19 cellular contexts compared by ENCODE assay signal in the genomic region with DNA sequence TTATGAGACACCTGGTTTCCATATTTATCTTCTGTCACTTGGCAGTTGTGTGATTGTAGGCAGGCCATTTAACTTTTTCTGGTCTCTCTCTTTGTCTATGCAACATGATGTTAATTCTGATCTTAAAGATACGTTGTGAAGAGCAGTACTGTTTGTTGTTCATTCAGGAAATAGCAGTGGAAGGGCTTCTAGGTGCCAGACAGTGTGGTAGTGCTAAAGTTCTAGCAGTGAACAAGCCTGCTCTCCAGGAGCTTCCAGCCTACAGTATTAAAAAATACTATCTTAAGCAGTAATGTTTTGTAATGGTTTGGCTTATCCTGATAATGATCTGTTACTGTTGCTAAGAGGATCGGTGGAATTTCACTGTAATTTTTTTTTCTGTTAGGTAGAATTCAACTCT. TPM values are rescaled to one million over a fixed set of nuclear protein-coding genes. Genes with fewer than 3 reads are reported as not detected.
DNase-seq lines count a peak whose midpoint lies in the region; ATAC-seq and TF ChIP-seq lines count a peak whose summit lies in the region.
"Had no signal": no experiment of that assay in that cellular context is flagged by ENCODE, and none has a peak within 500 bp of the region (broad histone marks: within the 10 kb centered on the region; RNA-seq: fewer than 3 reads in every experiment).

No MANE protein-coding gene starts in this region.

- H3K4me3 ChIP-seq in CD8-positive, alpha-beta memory T cell (ENCODE audit: low read length), result no peak overlapping the region
- H3K4me3 ChIP-seq in endodermal cell (ENCODE audit: low read length), result no peak overlapping the region
- H3K4me3 ChIP-seq: A549, GM23248, HAP-1, Peyer's patch had no signal

- H3K4me1 ChIP-seq in CD8-positive, alpha-beta memory T cell (ENCODE audit: insufficient read depth, low read length), result peaks cover 12% of the 10 kb centered on the region
- H3K4me1 ChIP-seq in endodermal cell (ENCODE audit: control insufficient read depth, insufficient read depth, low read length), result no peaks in the 10 kb centered on the region
- H3K4me1 ChIP-seq: Peyer's patch had no signal

- no peaks in the 10 kb centered on the region for H3K27me3 Mint-ChIP-seq in CD8-positive, alpha-beta memory T cell
- H3K27me3 Mint-ChIP-seq in endodermal cell (ENCODE audit: insufficient read depth) (no peaks in the 10 kb centered on the region), mesothelial cell of epicardium (ENCODE audit: low read depth) (no peaks in the 10 kb centered on the region)
- H3K27me3 Mint-ChIP-seq: B cell had no signal

- no peaks in the 10 kb centered on the region for H3K9me3 ChIP-seq in CD8-positive, alpha-beta memory T cell (ENCODE audit: low read length)
- no peaks in the 10 kb centered on the region for H3K9me3 ChIP-seq in endodermal cell (ENCODE audit: control insufficient read depth, low read length)
- H3K9me3 ChIP-seq: A549, HAP-1, Peyer's patch had no signal

- H3K4me1 Mint-ChIP-seq in CD8-positive, alpha-beta memory T cell, result peaks cover 46 to 63% (median 61%) of the 10 kb centered on the region in 3 donors
- H3K4me1 Mint-ChIP-seq in endodermal cell (peaks cover 21% of the 10 kb centered on the region), mesothelial cell of epicardium (peaks cover 5% of the 10 kb centered on the region)

- CTCF ChIA-PET in CD8-positive, alpha-beta memory T cell (lab: Charles Lee), result no interaction called here

- peak overlapping the region in 6 of 8 donors; percentile 37 to 85 (median 56) for H3K27ac Mint-ChIP-seq in CD8-positive, alpha-beta memory T cell
- H3K27ac Mint-ChIP-seq in endodermal cell (peak overlapping the region; percentile 9), mesothelial cell of epicardium (peak overlapping the region; percentile 39)
- H3K27ac Mint-ChIP-seq: B cell had no signal

- TF ChIP-seq CTCF in endodermal cell (conservative IDR thresholded peaks at IDR 0.05) (no peak), mesothelial cell of epicardium (IDR thresholded peaks at IDR 0.05; ENCODE audit: unreplicated experiment) (no peak)

- no peak for DNase-seq in CD8-positive, alpha-beta memory T cell
- DNase-seq in SK-N-DZ (ENCODE audit: low spot score), result peak; percentile 42
- DNase-seq in endodermal cell, result no peak
- no peak for DNase-seq in mesothelial cell of epicardium (ENCODE audit: low spot score in 2 of 2, unreplicated experiment in 2 of 2)
- no peak for DNase-seq in H4 (ENCODE audit: low spot score)
- DNase-seq: EL, GM23248, Karpas-422, NCI-H1417, NCI-H187, NCI-H446, NCI-H526, Peyer's patch had no signal

- no peaks in the 10 kb centered on the region for H3K27me3 ChIP-seq in CD8-positive, alpha-beta memory T cell (ENCODE audit: insufficient read depth, low read length, poor library complexity, severe bottlenecking)
- H3K27me3 ChIP-seq in endodermal cell (ENCODE audit: control insufficient read depth, insufficient read depth, low read length, poor library complexity, severe bottlenecking), result no peaks in the 10 kb centered on the region
- H3K27me3 ChIP-seq: Peyer's patch had no signal

- H3K27ac ChIP-seq in CD8-positive, alpha-beta memory T cell (ENCODE audit: low read depth, low read length), result no peak overlapping the region
- H3K27ac ChIP-seq in endodermal cell (ENCODE audit: low read depth, low read length), result no peak overlapping the region
- H3K27ac ChIP-seq: A549, GM23248, Peyer's patch had no signal

- peaks cover 5 to 78% (median 16%) of the 10 kb centered on the region in 3 donors for H3K36me3 Mint-ChIP-seq in CD8-positive, alpha-beta memory T cell
- H3K36me3 Mint-ChIP-seq in endodermal cell (ENCODE audit: low read depth), result peaks cover 56% of the 10 kb centered on the region
- peaks cover 24% of the 10 kb centered on the region for H3K36me3 Mint-ChIP-seq in mesothelial cell of epicardium

- 90 to 100% methylated on average over 1 to 2 of the region's 2 CpGs for WGBS in endodermal cell (ENCODE audit: insufficient coverage in 1 of 2, insufficient read length in 1 of 2), 2 experiments

- ATAC-seq in HG03196 (IDR thresholded peaks at IDR 0.05; ENCODE audit: unreplicated experiment) (no peak), GM19455 (IDR thresholded peaks at IDR 0.05; ENCODE audit: unreplicated experiment) (no peak)
- ATAC-seq: A549 had no signal

- H3K4me3 Mint-ChIP-seq in CD8-positive, alpha-beta memory T cell, result no peak overlapping the region
- H3K4me3 Mint-ChIP-seq in endodermal cell, result no peak overlapping the region
- H3K4me3 Mint-ChIP-seq in mesothelial cell of epicardium, result no peak overlapping the region
- H3K4me3 Mint-ChIP-seq: B cell, CD14-positive monocyte had no signal

- POLR2A ChIA-PET in CD8-positive, alpha-beta memory T cell (lab: Charles Lee), result no interaction called here

- no peaks in the 10 kb centered on the region for H3K9me3 Mint-ChIP-seq in CD8-positive, alpha-beta memory T cell
- H3K9me3 Mint-ChIP-seq in endodermal cell (no peaks in the 10 kb centered on the region), mesothelial cell of epicardium (no peaks in the 10 kb centered on the region)
- H3K9me3 Mint-ChIP-seq: CD14-positive monocyte had no signal

- no peak overlapping the region for H3K9ac ChIP-seq in endodermal cell (ENCODE audit: extremely low read depth, low read length, poor library complexity, severe bottlenecking)
- H3K9ac ChIP-seq: GM23248 had no signal

- H3K36me3 ChIP-seq in CD8-positive, alpha-beta memory T cell (ENCODE audit: insufficient read depth, low read length), result peaks cover 5% of the 10 kb centered on the region
- peaks cover 77% of the 10 kb centered on the region for H3K36me3 ChIP-seq in endodermal cell (ENCODE audit: control insufficient read depth, insufficient read depth, low read length)

RNA-seq across cellular contexts. Expression of gene NAA30, which starts 15.2 kb away (rescaled TPM):
- total RNA-seq in CD8-positive, alpha-beta memory T cell, result 10 to 100 TPM; 24.0 to 25.1 TPM
- polyA plus RNA-seq in CD8-positive, alpha-beta memory T cell, result 11.4 TPM
- 6.9 and 7.2 TPM in 2 replicates for polyA plus RNA-seq in SK-N-DZ (2014; cell fraction: cytosol; rRNA removed)
- polyA plus RNA-seq in SK-N-DZ (2014; cell fraction: nucleus; rRNA removed), result 3.3 and 4.0 TPM in 2 replicates
- 10 to 100 TPM; 23.0 to 26.0 TPM for total RNA-seq in endodermal cell
- polyA plus RNA-seq in endodermal cell (2013, experiment 1 of 2), result 17.4 TPM
- polyA plus RNA-seq in endodermal cell (2013, experiment 2 of 2), result 12.8 TPM
- total RNA-seq in mesothelial cell of epicardium, result 19.2 TPM in 3 replicates
- total RNA-seq in H4 (2014; rRNA removed; shearing (Covaris generic)), result 15.7 and 23.0 TPM in 2 replicates
